Comparison of ENCODE assay signal across 8 cellular contexts in the genomic region with DNA sequence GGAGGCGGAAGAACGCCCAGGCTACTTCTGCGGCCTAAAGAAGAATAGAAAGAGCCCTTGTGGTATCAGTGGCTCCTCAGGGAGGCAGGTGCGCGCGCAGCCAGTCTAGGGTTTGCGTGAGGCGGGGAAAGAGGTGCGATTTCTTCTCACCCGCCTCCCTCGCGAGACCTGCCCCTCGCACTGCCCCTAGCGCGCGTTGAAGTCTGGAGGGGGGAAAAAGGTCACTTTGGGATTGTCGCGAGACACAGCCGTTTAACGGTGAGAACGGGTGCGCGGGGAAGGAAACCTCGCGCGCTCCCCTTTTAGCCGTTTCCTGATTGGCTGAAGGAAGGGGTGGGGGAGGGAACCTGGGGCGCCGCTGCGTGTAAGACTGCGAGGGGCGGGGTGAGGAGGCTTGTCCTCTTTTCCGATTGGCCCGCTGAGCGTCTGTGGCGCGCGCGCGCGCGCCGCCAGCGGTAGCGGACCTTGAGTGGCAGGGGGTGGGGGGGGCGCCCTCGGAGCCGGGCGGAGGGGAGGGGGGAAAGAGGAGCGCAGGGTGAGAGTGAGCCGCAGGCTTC. TPM values are rescaled to one million over a fixed set of nuclear protein-coding genes. Genes with fewer than 3 reads are reported as not detected.
A peak's percentile ranks its signal among the peaks of the same experiment; 100 is the strongest.
DNase-seq lines count a peak whose midpoint lies in the region; ATAC-seq lines count a peak whose summit lies in the region.

A gene with protein sequence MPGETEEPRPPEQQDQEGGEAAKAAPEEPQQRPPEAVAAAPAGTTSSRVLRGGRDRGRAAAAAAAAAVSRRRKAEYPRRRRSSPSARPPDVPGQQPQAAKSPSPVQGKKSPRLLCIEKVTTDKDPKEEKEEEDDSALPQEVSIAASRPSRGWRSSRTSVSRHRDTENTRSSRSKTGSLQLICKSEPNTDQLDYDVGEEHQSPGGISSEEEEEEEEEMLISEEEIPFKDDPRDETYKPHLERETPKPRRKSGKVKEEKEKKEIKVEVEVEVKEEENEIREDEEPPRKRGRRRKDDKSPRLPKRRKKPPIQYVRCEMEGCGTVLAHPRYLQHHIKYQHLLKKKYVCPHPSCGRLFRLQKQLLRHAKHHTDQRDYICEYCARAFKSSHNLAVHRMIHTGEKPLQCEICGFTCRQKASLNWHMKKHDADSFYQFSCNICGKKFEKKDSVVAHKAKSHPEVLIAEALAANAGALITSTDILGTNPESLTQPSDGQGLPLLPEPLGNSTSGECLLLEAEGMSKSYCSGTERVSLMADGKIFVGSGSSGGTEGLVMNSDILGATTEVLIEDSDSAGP (plus strand): TSS at position 429 of the 557 bp plus-strand sequence. CDS start 219 bp downstream, outside the sequence.

- no peaks in the 10 kb centered on the region for H3K9me3 Mint-ChIP-seq in activated naive CD4-positive, alpha-beta T cell treated with anti-CD3 and anti-CD28 coated beads, Interleukin-2, amount 50 U/mL, for 72 hours

- peak; percentile 32 for ATAC-seq in HG02588 (IDR thresholded peaks at IDR 0.05; ENCODE audit: unreplicated experiment)
- ATAC-seq in activated naive CD4-positive, alpha-beta T cell treated with anti-CD3 and anti-CD28 coated beads, Interleukin-2, amount 50 U/mL, for 72 hours = peak; percentile 46 to 62

- H3K36me3 Mint-ChIP-seq in activated naive CD4-positive, alpha-beta T cell treated with anti-CD3 and anti-CD28 coated beads, Interleukin-2, amount 50 U/mL, for 72 hours = peaks cover 33 to 36% of the 10 kb centered on the region in 2 donors

- DNase-seq in GM04503 (ENCODE audit: low read depth) (peak; percentile 85), NCI-H1105 treated with DMSO at 0.1 percent for 48 hours (lab: John Stamatoyannopoulos, UW) (peak; percentile 95), SKM-1 treated with dmso at 0.1 percent for 144 hours (lab: John Stamatoyannopoulos, UW; ENCODE audit: unreplicated experiment) (peak; percentile 93), glomerular endothelial cell (ENCODE audit: extremely low read depth, low read depth, low spot score) (peak; percentile 89), nucleus accumbens (lab: John Stamatoyannopoulos, UW) (peak; percentile 73 to 99 (median 95)), superior temporal gyrus (ENCODE audit: extremely low spot score) (peak; percentile 93)
- DNase-seq in activated naive CD4-positive, alpha-beta T cell treated with anti-CD3 and anti-CD28 coated beads, Interleukin-2, amount 50 U/mL, for 72 hours (ENCODE audit: low spot score in 2 of 2) = peak; percentile 84 to 92

- peak within 1 kb of the TSS; percentile 100 for H3K27ac Mint-ChIP-seq in activated naive CD4-positive, alpha-beta T cell treated with anti-CD3 and anti-CD28 coated beads, Interleukin-2, amount 50 U/mL, for 72 hours

RNA-seq across cellular contexts. Expression of the gene that starts here (rescaled TPM):
- total RNA-seq in activated naive CD4-positive, alpha-beta T cell treated with anti-CD3 and anti-CD28 coated beads, Interleukin-2, amount 50 U/mL, for 72 hours = 10 to 100 TPM; 37.7 to 79.7 TPM
- 34.5 and 38.1 TPM in 2 replicates for total RNA-seq in glomerular endothelial cell

Comparison
In these comparisons a context has a peak if more than half of its experiments do, and no peak if none do; other contexts are left out.
1. Peak in every context shown above with its lines: DNase-seq and ATAC-seq.